In genomic region chr9:102911185-102911584, GRCh38 we compare ENCODE assay signal across 18 cellular contexts.
"Had no signal": no experiment of that assay in that cellular context is flagged by ENCODE, and none has a peak within 500 bp of the region (broad histone marks: within the 10 kb centered on the region; RNA-seq: fewer than 3 reads in every experiment).

No MANE protein-coding gene starts in this region.

- H3K27ac ChIP-seq: left lung, neural progenitor cell, pancreas, spleen, stomach, testis, upper lobe of left lung had no signal

- H3K9me3 Mint-ChIP-seq: neural progenitor cell had no signal

- H3K4me3 ChIP-seq: left lung, neural progenitor cell, pancreas, spleen, stomach, testis, upper lobe of left lung had no signal

- H3K27me3 Mint-ChIP-seq: activated CD4-positive, alpha-beta memory T cell treated with anti-CD3 and anti-CD28 coated beads, Interleukin-2, amount 10 ng/mL, durations not matched to agents 7 days and 5 days; activated naive CD4-positive, alpha-beta T cell treated with anti-CD3 and anti-CD28 coated beads, Interleukin-2, amount 50 U/mL, for 24 hours had no signal

- H3K27me3 ChIP-seq: left lung, neural progenitor cell, pancreas, spleen, stomach, testis, upper lobe of left lung had no signal

- H3K9ac ChIP-seq: neural progenitor cell had no signal

- H3K9me3 ChIP-seq: left lung, pancreas, stomach, testis had no signal

- H3K4me1 Mint-ChIP-seq: activated CD4-positive, alpha-beta memory T cell treated with anti-CD3 and anti-CD28 coated beads, Interleukin-2, amount 10 ng/mL, durations not matched to agents 7 days and 5 days; activated naive CD4-positive, alpha-beta T cell treated with anti-CD3 and anti-CD28 coated beads, Interleukin-2, amount 50 U/mL, for 24 hours; neural progenitor cell had no signal

- H3K4me3 Mint-ChIP-seq: activated CD4-positive, alpha-beta memory T cell treated with anti-CD3 and anti-CD28 coated beads, Interleukin-2, amount 10 ng/mL, durations not matched to agents 7 days and 5 days; activated naive CD4-positive, alpha-beta T cell treated with anti-CD3 and anti-CD28 coated beads, Interleukin-2, amount 50 U/mL, for 24 hours; activated T-cell treated with anti-CD3 and anti-CD28 coated beads, Interleukin-2, amount 50 U/mL, for 4 hours; neural progenitor cell; T-helper 2 cell treated with Interferon-gamma antibody and Interleukin-4, amounts not matched to agents 5 μg/mL and 100 μg/mL, for 36 hours had no signal

- ATAC-seq: activated T-cell treated with anti-CD3 and anti-CD28 coated beads, Interleukin-2, amount 50 U/mL, for 4 hours; esophagus mucosa; left lung; pancreas; sciatic nerve had no signal

- H2AFZ ChIP-seq: neural progenitor cell had no signal

- H3K4me1 ChIP-seq: left lung, neural progenitor cell, pancreas, spleen, stomach, testis, upper lobe of left lung had no signal

- H3K4me2 ChIP-seq: neural progenitor cell had no signal

- H3K36me3 Mint-ChIP-seq: activated naive CD4-positive, alpha-beta T cell treated with anti-CD3 and anti-CD28 coated beads, Interleukin-2, amount 50 U/mL, for 24 hours; neural progenitor cell had no signal

- DNase-seq: activated CD4-positive, alpha-beta memory T cell treated with anti-CD3 and anti-CD28 coated beads, Interleukin-2, amount 10 ng/mL, durations not matched to agents 7 days and 5 days; activated effector memory CD4-positive, alpha-beta T cell treated with anti-CD3 and anti-CD28 coated beads, Interleukin-2, amount 50 U/mL, for 16 hours; activated T-cell treated with anti-CD3 and anti-CD28 coated beads, Interleukin-2, amount 50 U/mL, for 4 hours; amniotic stem cell; hippocampal formation; kidney; left lung; mammary epithelial cell; pancreas; spleen; stomach; testis; upper lobe of left lung had no signal

- H3K36me3 ChIP-seq: left lung, neural progenitor cell, pancreas, spleen, stomach, upper lobe of left lung had no signal

- H3K27ac Mint-ChIP-seq: activated CD4-positive, alpha-beta memory T cell treated with anti-CD3 and anti-CD28 coated beads, Interleukin-2, amount 10 ng/mL, durations not matched to agents 7 days and 5 days; activated naive CD4-positive, alpha-beta T cell treated with anti-CD3 and anti-CD28 coated beads, Interleukin-2, amount 50 U/mL, for 24 hours; neural progenitor cell; T-helper 2 cell treated with Interferon-gamma antibody and Interleukin-4, amounts not matched to agents 5 μg/mL and 100 μg/mL, for 36 hours had no signal
